In the genomic region with DNA sequence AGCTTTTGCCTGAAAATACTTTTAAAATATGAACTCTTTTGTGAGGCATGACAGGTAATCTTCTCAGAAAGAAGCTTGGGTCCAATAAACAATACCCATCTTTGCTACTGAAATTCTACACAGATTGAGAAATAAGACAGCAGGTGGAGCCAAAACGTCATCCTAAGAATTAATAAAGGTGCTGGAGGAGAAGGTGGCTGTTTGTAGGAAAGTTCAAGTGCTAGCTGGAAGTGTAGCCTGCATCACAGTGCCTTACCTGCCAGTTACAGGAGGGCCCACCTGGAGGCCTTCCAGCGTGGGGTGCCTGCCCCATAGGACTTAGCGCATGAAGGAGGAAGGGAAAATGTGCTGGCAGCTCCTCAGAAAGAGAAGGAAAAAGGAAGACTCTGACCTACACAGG, we compare ENCODE assay signal across 9 cellular contexts.
DNase-seq lines count a peak whose midpoint lies in the region; ATAC-seq, FAIRE-seq and TF ChIP-seq lines count a peak whose summit lies in the region.
"Had no signal": no experiment of that assay in that cellular context is flagged by ENCODE, and none has a peak within 500 bp of the region (broad histone marks: within the 10 kb centered on the region; RNA-seq: fewer than 3 reads in every experiment).

No MANE protein-coding gene starts in this region.

- H3K4me3 ChIP-seq in GM06990 (replicated peaks; ENCODE audit: low read depth, low read length) = no peak overlapping the region
- H3K4me3 ChIP-seq in kidney (ENCODE audit: low read length in 2 of 2) = no peak overlapping the region
- H3K4me3 ChIP-seq: MG63 had no signal

- peak; percentile 35 for TF ChIP-seq CTCF in GM06990 (IDR thresholded peaks at IDR 0.05; ENCODE audit: insufficient read depth, low read length, poor library complexity, severe bottlenecking)
- peak; percentile 74 for TF ChIP-seq CTCF in VCaP (conservative IDR thresholded peaks at IDR 0.05)
- peak; percentile 24 for TF ChIP-seq CTCF in kidney (IDR thresholded peaks at IDR 0.05; ENCODE audit: borderline replicate concordance, extremely low read depth, insufficient read depth)

- no peak for FAIRE-seq in kidney (lab: Jason Lieb, UNC)

- no peaks in the 10 kb centered on the region for H3K4me1 ChIP-seq in kidney (ENCODE audit: control insufficient read depth in 1 of 2, insufficient read depth in 1 of 2, low read depth in 1 of 2, low read length in 2 of 2)

- no peak for DNase-seq in GM06990 (ENCODE audit: extremely low read depth, insufficient read length)
- peak; percentile 33 for DNase-seq in HT-29 (ENCODE audit: low spot score)
- no peak for DNase-seq in kidney
- no peak for DNase-seq in substantia nigra (lab: John Stamatoyannopoulos, UW)
- DNase-seq in left lobe of liver (ENCODE audit: low spot score) = no peak
- no peak for DNase-seq in NCI-H1694 treated with DMSO at 0.1 percent for 48 hours (lab: John Stamatoyannopoulos, UW)
- DNase-seq: MG63 had no signal

- H3K27me3 ChIP-seq in GM06990 (replicated peaks; ENCODE audit: control insufficient read depth, insufficient read depth, low read length) = no peaks in the 10 kb centered on the region
- H3K27me3 ChIP-seq: MG63 had no signal

- intact Hi-C loops in kidney (cut with DNase I) = no loop called here

- ATAC-seq in left lobe of liver (no peak), GM19455 (IDR thresholded peaks at IDR 0.05; ENCODE audit: unreplicated experiment) (no peak)

- no peaks in the 10 kb centered on the region for H3K9me3 ChIP-seq in kidney (ENCODE audit: control insufficient read depth in 1 of 2, low read length in 2 of 2)
- H3K9me3 ChIP-seq: MG63 had no signal

- H3K27ac ChIP-seq in VCaP (no peak overlapping the region), kidney (ENCODE audit: low read depth in 2 of 2, low read length in 2 of 2) (no peak overlapping the region), substantia nigra (ENCODE audit: low read depth, low read length, poor library complexity, severe bottlenecking) (no peak overlapping the region)

- no peak overlapping the region for H3K9ac ChIP-seq in kidney (ENCODE audit: low read length in 2 of 2)

- H3K36me3 ChIP-seq in GM06990 (ENCODE audit: control insufficient read depth, insufficient read depth, low read length) (peaks cover 7% of the 10 kb centered on the region), kidney (ENCODE audit: control insufficient read depth in 1 of 2, insufficient read depth in 2 of 2, low read length in 2 of 2) (peaks cover 5 to 22% of the 10 kb centered on the region in 2 donors)

Comparison
In these comparisons a context has a peak if more than half of its experiments do, and no peak if none do; other contexts are left out.
1. CTCF ChIP-seq: peak in every context shown above with its lines; median percentile 74 in VCaP; 35 in GM06990; 24 in kidney.